Comparison of ENCODE assay signal across 9 cellular contexts in the genomic region with DNA sequence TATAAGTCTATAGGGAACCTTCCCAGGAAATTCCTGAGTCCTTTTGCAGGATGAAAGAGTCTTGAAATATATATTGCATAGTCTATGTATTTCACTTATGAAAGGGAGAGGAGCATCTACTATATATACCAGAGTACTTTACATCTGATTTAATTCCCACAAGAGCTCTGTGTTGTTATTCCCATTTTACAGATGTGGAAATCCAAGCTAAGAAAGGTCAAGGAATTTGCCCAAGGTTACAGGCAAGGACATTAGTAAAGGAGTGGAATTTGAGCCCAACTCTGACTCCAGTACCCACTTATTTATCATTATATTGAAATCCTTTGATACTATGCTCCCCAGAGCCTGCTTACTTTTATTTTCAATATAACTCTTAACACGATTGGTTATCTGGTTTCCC. TPM values are rescaled to one million over a fixed set of nuclear protein-coding genes. Genes with fewer than 3 reads are reported as not detected.
DNase-seq lines count a peak whose midpoint lies in the region; ATAC-seq and TF ChIP-seq lines count a peak whose summit lies in the region.
"Had no signal": no experiment of that assay in that cellular context is flagged by ENCODE, and none has a peak within 500 bp of the region (broad histone marks: within the 10 kb centered on the region; RNA-seq: fewer than 3 reads in every experiment).

No MANE protein-coding gene starts in this region.

- peaks cover 45% of the 10 kb centered on the region for H3K4me1 Mint-ChIP-seq in activated T-cell treated with anti-CD3 and anti-CD28 coated beads, Interleukin-2, amount 50 U/mL, for 72 hours (ENCODE audit: low read depth)
- H3K4me1 Mint-ChIP-seq in memory B cell = peaks cover 37% of the 10 kb centered on the region

- intact Hi-C loops in thyroid gland (cut with DNase I) (loop anchor here (10.0 kb wide), 1 partner anchor 537 kb away; no protein-coding TSS in a partner anchor), head of caudate nucleus (cut with DNase I) (loop anchor here (10.0 kb wide), 1 partner anchor 537 kb away; no protein-coding TSS in a partner anchor)

- no peaks in the 10 kb centered on the region for H3K27me3 ChIP-seq in thyroid gland

- DNase-seq in activated T-cell treated with anti-CD3 and anti-CD28 coated beads, Interleukin-2, amount 50 U/mL, for 72 hours = no peak
- DNase-seq in activated T-cell treated with anti-CD3 and anti-CD28 coated beads, Interleukin-2, amount 50 U/mL, for 48 hours = no peak
- DNase-seq in astrocyte of the spinal cord (ENCODE audit: low read depth, low spot score) (no peak), memory B cell (ENCODE audit: low spot score in 2 of 2) (no peak), thyroid gland (no peak), KBM-7 (no peak), head of caudate nucleus (no peak)
- no peak for DNase-seq in activated CD4-positive, CD25-positive, alpha-beta regulatory T cell (lab: John Stamatoyannopoulos, UW)
- DNase-seq: NCI-H1694 had no signal

- no peak overlapping the region for H3K27ac ChIP-seq in thyroid gland

- H3K9me3 Mint-ChIP-seq in activated T-cell treated with anti-CD3 and anti-CD28 coated beads, Interleukin-2, amount 50 U/mL, for 72 hours = no peaks in the 10 kb centered on the region
- H3K9me3 Mint-ChIP-seq in memory B cell = no peaks in the 10 kb centered on the region

- no peak for ATAC-seq in activated T-cell treated with anti-CD3 and anti-CD28 coated beads, Interleukin-2, amount 50 U/mL, for 72 hours (replicated peaks in 1 of 2)
- ATAC-seq in memory B cell (ENCODE audit: low read depth) = no peak

- H3K27ac Mint-ChIP-seq in activated T-cell treated with anti-CD3 and anti-CD28 coated beads, Interleukin-2, amount 50 U/mL, for 72 hours = peak overlapping the region; percentile 40
- H3K27ac Mint-ChIP-seq in memory B cell = peak overlapping the region; percentile 30

- no peaks in the 10 kb centered on the region for H3K27me3 Mint-ChIP-seq in activated T-cell treated with anti-CD3 and anti-CD28 coated beads, Interleukin-2, amount 50 U/mL, for 72 hours (ENCODE audit: low read depth)
- no peaks in the 10 kb centered on the region for H3K27me3 Mint-ChIP-seq in memory B cell

- peak overlapping the region; percentile 69 for H3K4me3 ChIP-seq in astrocyte of the spinal cord (ENCODE audit: low read depth, low read length)
- peak overlapping the region in 2 of 3 donors; percentile 50 to 64 for H3K4me3 ChIP-seq in thyroid gland (replicated peaks in 1 of 3)

- in situ Hi-C loops in astrocyte of the spinal cord (cut with HindIII; ENCODE audit: low sequenced_read_pairs) (no loop called here), KBM-7 (cut with MboI; ENCODE audit: low pct_unique_long_range_greater_than_20kb, low sequenced_read_pairs) (loop anchor here (25.0 kb wide), 1 partner anchor 1130 kb away; a partner anchor contains a TSS)

- TF ChIP-seq POLR2A in thyroid gland (IDR thresholded peaks at IDR 0.05) = no peak

- H3K4me3 Mint-ChIP-seq in activated T-cell treated with anti-CD3 and anti-CD28 coated beads, Interleukin-2, amount 50 U/mL, for 72 hours = peak overlapping the region; percentile 75 to 85
- no peak overlapping the region for H3K4me3 Mint-ChIP-seq in memory B cell

- no peaks in the 10 kb centered on the region for H3K9me3 ChIP-seq in thyroid gland

- H3K36me3 Mint-ChIP-seq in activated T-cell treated with anti-CD3 and anti-CD28 coated beads, Interleukin-2, amount 50 U/mL, for 72 hours (ENCODE audit: insufficient read depth in 2 of 2) = no peaks in the 10 kb centered on the region
- H3K36me3 Mint-ChIP-seq in memory B cell = no peaks in the 10 kb centered on the region

- TF ChIP-seq CTCF in astrocyte of the spinal cord (IDR thresholded peaks at IDR 0.05; ENCODE audit: low read depth, low read length) (no peak), thyroid gland (IDR thresholded peaks at IDR 0.05) (no peak)

- WGBS in thyroid gland, 2 donors = 64 to 73% methylated on average over 1 of the region's 1 CpG

- H3K36me3 ChIP-seq in thyroid gland = no peaks in the 10 kb centered on the region

- peaks cover 20 to 23% of the 10 kb centered on the region in 2 donors for H3K4me1 ChIP-seq in thyroid gland

RNA-seq across cellular contexts. Expression of a gene that starts 2.6 kb away (rescaled TPM):
- 10 to 100 TPM; 16.2 to 25.7 TPM for total RNA-seq in activated T-cell treated with anti-CD3 and anti-CD28 coated beads, Interleukin-2, amount 50 U/mL, for 72 hours
- total RNA-seq in thyroid gland = 10 to 100 TPM; 43.8 to 68.1 (median 58.1) TPM

RNA-seq across cellular contexts. Expression of a gene that starts 3.2 kb away (rescaled TPM):
- 10 to 100 TPM; 21.8 to 22.3 TPM for total RNA-seq in activated T-cell treated with anti-CD3 and anti-CD28 coated beads, Interleukin-2, amount 50 U/mL, for 72 hours
- total RNA-seq in thyroid gland = 10 to 100 TPM; 15.0 to 27.7 (median 19.5) TPM
